8 cellular contexts compared by ENCODE assay signal in genomic region chr4:15778191-15778741, GRCh38. TPM values are rescaled to one million over a fixed set of nuclear protein-coding genes. Genes with fewer than 3 reads are reported as not detected.
DNase-seq lines count a peak whose midpoint lies in the region; ATAC-seq and TF ChIP-seq lines count a peak whose summit lies in the region.

CD38 (plus strand) TSS chr4:15778328; CDS start chr4:15778415, 87 bp downstream.

- H3K27me3 Mint-ChIP-seq in activated naive CD8-positive, alpha-beta T cell treated with anti-CD3 and anti-CD28 coated beads, Interleukin-2, amount 10 ng/mL, durations not matched to agents 7 days and 5 days: no peaks in the 10 kb centered on the region

- H3K4me3 ChIP-seq in HAP-1 (peak within 1 kb of the TSS; percentile 28), iPS-18c (ENCODE audit: insufficient read depth, low read depth, low read length) (peak within 1 kb of the TSS; percentile 57), spleen (peak within 1 kb of the TSS; percentile 53 to 80 (median 68))

- H3K27ac ChIP-seq in spleen: peak within 1 kb of the TSS; percentile 79 to 88 (median 86)

- H3K36me3 ChIP-seq in HAP-1 (replicated peaks) (no peaks in the 10 kb centered on the region), spleen (peaks cover 0 to 5% (median 0%) of the 10 kb centered on the region in 6 donors)

- H3K27me3 ChIP-seq in HAP-1 (ENCODE audit: low read depth) (peaks cover 26% of the 10 kb centered on the region), spleen (replicated peaks in 1 of 7) (no peaks in the 10 kb centered on the region)

- H3K27ac Mint-ChIP-seq in activated naive CD8-positive, alpha-beta T cell treated with anti-CD3 and anti-CD28 coated beads, Interleukin-2, amount 10 ng/mL, durations not matched to agents 7 days and 5 days: peak within 1 kb of the TSS; percentile 92

- ATAC-seq in activated naive CD8-positive, alpha-beta T cell treated with anti-CD3 and anti-CD28 coated beads, Interleukin-2, amount 10 ng/mL, durations not matched to agents 7 days and 5 days (ENCODE audit: low read depth): peak; percentile 86

- in situ Hi-C loops in HAP-1 (cut with MboI; ENCODE audit: low sequenced_read_pairs): no loop called here

- DNase-seq in HAP-1 (ENCODE audit: low spot score in 2 of 2) (peak in 1 of 2 experiments; percentile 42), MV-4-11 (lab: John Stamatoyannopoulos, UW) (peak; percentile 69), spleen (peak; percentile 87), NCI-H2171 treated with DMSO at 0.1 percent for 48 hours (lab: John Stamatoyannopoulos, UW) (no peak), NCI-H1105 treated with DMSO at 0.1 percent for 48 hours (lab: John Stamatoyannopoulos, UW) (no peak)
- peak; percentile 72 for DNase-seq in activated naive CD8-positive, alpha-beta T cell treated with anti-CD3 and anti-CD28 coated beads, Interleukin-2, amount 10 ng/mL, durations not matched to agents 7 days and 5 days

- H3K9me3 ChIP-seq in HAP-1 (no peaks in the 10 kb centered on the region), iPS-18c (ENCODE audit: control insufficient read depth, insufficient read depth, low read length) (no peaks in the 10 kb centered on the region), spleen (no peaks in the 10 kb centered on the region)

- POLR2A ChIA-PET in activated naive CD8-positive, alpha-beta T cell treated with anti-CD3 and anti-CD28 coated beads, Interleukin-2, amount 10 ng/mL, durations not matched to agents 7 days and 5 days (lab: Charles Lee): interaction anchor here (1.3 to 4.4 kb wide), 3 partner anchors 12 to 21 kb away, joined by 4 to 52 read pairs (median 27); no protein-coding TSS in a partner anchor

- intact Hi-C loops in spleen (cut with DNase I; ENCODE audit: low total_unique reads): no loop called here

- 0 to 2% (median 1%) methylated on average over 13 to 36 of the region's 36 CpGs for WGBS in spleen, 5 donors

- peaks cover 69% of the 10 kb centered on the region for H3K4me1 Mint-ChIP-seq in activated naive CD8-positive, alpha-beta T cell treated with anti-CD3 and anti-CD28 coated beads, Interleukin-2, amount 10 ng/mL, durations not matched to agents 7 days and 5 days

- TF ChIP-seq POLR2A in GM15510 (IDR thresholded peaks at IDR 0.05; ENCODE audit: borderline replicate concordance, extremely low read depth, insufficient read length) (peak; percentile 66), spleen (IDR thresholded peaks at IDR 0.05) (peak in 1 of 3 donors; percentile 68)

- H3K36me3 Mint-ChIP-seq in activated naive CD8-positive, alpha-beta T cell treated with anti-CD3 and anti-CD28 coated beads, Interleukin-2, amount 10 ng/mL, durations not matched to agents 7 days and 5 days: peaks cover 56% of the 10 kb centered on the region

- H3K4me3 Mint-ChIP-seq in activated naive CD8-positive, alpha-beta T cell treated with anti-CD3 and anti-CD28 coated beads, Interleukin-2, amount 10 ng/mL, durations not matched to agents 7 days and 5 days: peak within 1 kb of the TSS; percentile 92

- peak in 1 of 11 experiments; percentile 10 for TF ChIP-seq CTCF in spleen (IDR thresholded peaks at IDR 0.05 in 8 of 11, conservative IDR thresholded peaks at IDR 0.05 in 3 of 11)

- H3K4me1 ChIP-seq in HAP-1: peaks cover 10% of the 10 kb centered on the region
- peaks cover 20 to 70% (median 58%) of the 10 kb centered on the region in 6 donors for H3K4me1 ChIP-seq in spleen

- peaks cover 3% of the 10 kb centered on the region for H3K9me3 Mint-ChIP-seq in activated naive CD8-positive, alpha-beta T cell treated with anti-CD3 and anti-CD28 coated beads, Interleukin-2, amount 10 ng/mL, durations not matched to agents 7 days and 5 days

RNA-seq across cellular contexts. Expression of gene CD38, which starts in this region (rescaled TPM):
- total RNA-seq in activated naive CD8-positive, alpha-beta T cell treated with anti-CD3 and anti-CD28 coated beads, Interleukin-2, amount 10 ng/mL, durations not matched to agents 7 days and 5 days: 100 to 1,000 TPM in 1 of 2 experiments, 10 to 100 TPM in 1; 99.9 to 110 TPM
- total RNA-seq in spleen: 10 to 100 TPM; 45.1 to 92.9 (median 62.7) TPM
- 1 to 10 TPM; 4.9 to 9.5 (median 5.8) TPM for polyA plus RNA-seq in spleen

Comparison
In these comparisons a context has a peak if more than half of its experiments do, and no peak if none do; other contexts are left out.
1. DNase-seq: peak in MV-4-11 (single experiment), activated naive CD8-positive, alpha-beta T cell treated with anti-CD3 and anti-CD28 coated beads, Interleukin-2, amount 10 ng/mL, durations not matched to agents 7 days and 5 days (single experiment) and spleen (single experiment); none in NCI-H2171 treated with DMSO at 0.1 percent for 48 hours (single experiment) and NCI-H1105 treated with DMSO at 0.1 percent for 48 hours (single experiment).
2. Peak in every context shown above with its lines, with median percentiles within 50 percentile points of each other: H3K4me3 ChIP-seq.